ENCODE assay signal across 1 cellular context in genomic region chr14:85165091-85165490, GRCh38.
A peak's percentile ranks its signal among the peaks of the same experiment; 100 is the strongest.
TF ChIP-seq lines count a peak whose summit lies in the region.

No MANE protein-coding gene starts in this region.

TF ChIP-seq in H1, 55 proteins besides CTCF, POLR2A, EP300 and RAD21:
- TF ChIP-seq TCF12 (IDR thresholded peaks at IDR 0.05; ENCODE audit: low read depth, low read length) = 0 out of 2 replicates have a peak, but pooled peaks have one; percentile 76
- no peak for TF ChIP-seq TAF1 (IDR thresholded peaks at IDR 0.05; ENCODE audit: low read depth, low read length)
